Comparison of ENCODE assay signal across 1 cellular context in the genomic region with DNA sequence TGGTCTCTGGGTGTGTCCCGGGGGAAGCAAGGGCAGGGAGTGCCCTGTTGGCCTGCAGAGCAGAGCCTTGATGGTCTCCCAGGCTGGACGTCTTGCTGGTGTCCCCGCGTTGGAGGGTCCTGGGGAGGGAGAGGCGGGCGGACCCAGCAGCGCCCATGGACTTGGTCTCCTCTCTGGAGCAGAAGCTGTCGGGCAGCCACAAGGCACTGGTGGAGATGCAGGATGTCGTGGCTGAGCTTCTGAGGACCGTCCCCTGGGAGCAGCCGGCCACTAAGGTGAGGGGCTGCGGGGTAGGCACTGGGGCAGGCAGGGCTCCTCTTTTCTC.
TF ChIP-seq lines count a peak whose summit lies in the region.

No MANE protein-coding gene starts in this region.

TF ChIP-seq in HepG2, 621 proteins besides CTCF, POLR2A, EP300 and RAD21:
- 0 out of 2 replicates have a peak, but pooled peaks have one; percentile 20 for TF ChIP-seq RBFOX2 (IDR thresholded peaks at IDR 0.05; ENCODE audit: low read depth, low read length)
- peak; percentile 66 for TF ChIP-seq AGO2 (optimal IDR thresholded peaks at IDR 0.05; ENCODE audit: low read depth, low read length)
- no peak for TF ChIP-seq GTF3A (CRISPR knock-in tag; conservative IDR thresholded peaks at IDR 0.05)
